31 cellular contexts compared by ENCODE assay signal in genomic region chr4:39802005-39802404, GRCh38.
"Had no signal": no experiment of that assay in that cellular context is flagged by ENCODE, and none has a peak within 500 bp of the region (broad histone marks: within the 10 kb centered on the region; RNA-seq: fewer than 3 reads in every experiment).

No MANE protein-coding gene starts in this region.

- H3K9me3 Mint-ChIP-seq: immature natural killer cell; natural killer cell treated with Interleukin-12 subunit alpha and Interleukin-12 subunit beta and Interleukin-15 and Interleukin-18, amount 100 ng/mL, for 72 hours; stimulated activated memory B cell treated with anti-CD40 and anti-IgM and Interleukin-4, amounts not matched to agents 10 μg/mL and 1 μg/mL and 100 μg/mL, for 72 hours; stimulated activated naive CD8-positive, alpha-beta T cell treated with anti-CD3 and anti-CD28 coated beads, Interleukin-15, amount 100 ng/mL, for 72 hours had no signal

- H3K27ac ChIP-seq: left lung, lower lobe of right lung, pancreas, prostate gland, sigmoid colon, tibial nerve, upper lobe of left lung had no signal

- H3K27ac Mint-ChIP-seq: immature natural killer cell; naive thymus-derived CD4-positive, alpha-beta T cell; natural killer cell treated with Interleukin-12 subunit alpha and Interleukin-12 subunit beta and Interleukin-15 and Interleukin-18, amount 100 ng/mL, for 72 hours; stimulated activated memory B cell treated with anti-CD40 and anti-IgM and Interleukin-4, amounts not matched to agents 10 μg/mL and 1 μg/mL and 100 μg/mL, for 72 hours had no signal

- H3K4me1 ChIP-seq: left lung, lower lobe of right lung, pancreas, prostate gland, sigmoid colon, tibial nerve, upper lobe of left lung had no signal

- ATAC-seq: left colon; left lung; lower lobe of right lung; mucosa of descending colon; naive thymus-derived CD4-positive, alpha-beta T cell; natural killer cell treated with Interleukin-12 subunit alpha and Interleukin-12 subunit beta and Interleukin-15 and Interleukin-18, amount 100 ng/mL, for 72 hours; pancreas; right cardiac atrium; stimulated activated memory B cell treated with anti-CD40 and anti-IgM and Interleukin-4, amounts not matched to agents 10 μg/mL and 1 μg/mL and 100 μg/mL, for 72 hours; stimulated activated naive CD8-positive, alpha-beta T cell treated with anti-CD3 and anti-CD28 coated beads, Interleukin-15, amount 100 ng/mL, for 72 hours had no signal

- H3K27me3 Mint-ChIP-seq: naive thymus-derived CD4-positive, alpha-beta T cell; stimulated activated memory B cell treated with anti-CD40 and anti-IgM and Interleukin-4, amounts not matched to agents 10 μg/mL and 1 μg/mL and 100 μg/mL, for 72 hours; stimulated activated naive CD8-positive, alpha-beta T cell treated with anti-CD3 and anti-CD28 coated beads, Interleukin-15, amount 100 ng/mL, for 72 hours had no signal

- H3K4me1 Mint-ChIP-seq: immature natural killer cell; naive thymus-derived CD4-positive, alpha-beta T cell; stimulated activated memory B cell treated with anti-CD40 and anti-IgM and Interleukin-4, amounts not matched to agents 10 μg/mL and 1 μg/mL and 100 μg/mL, for 72 hours; stimulated activated naive CD8-positive, alpha-beta T cell treated with anti-CD3 and anti-CD28 coated beads, Interleukin-15, amount 100 ng/mL, for 72 hours had no signal

- H3K9me3 ChIP-seq: left lung, lower lobe of right lung, mucosa of descending colon, pancreas, prostate gland, sigmoid colon, tibial nerve, upper lobe of left lung had no signal

- H3K36me3 Mint-ChIP-seq: immature natural killer cell; natural killer cell treated with Interleukin-12 subunit alpha and Interleukin-12 subunit beta and Interleukin-15 and Interleukin-18, amount 100 ng/mL, for 72 hours; stimulated activated memory B cell treated with anti-CD40 and anti-IgM and Interleukin-4, amounts not matched to agents 10 μg/mL and 1 μg/mL and 100 μg/mL, for 72 hours had no signal

- H3K36me3 ChIP-seq: left lung, lower lobe of right lung, pancreas, prostate gland, sigmoid colon, tibial nerve, upper lobe of left lung had no signal

- H3K4me2 ChIP-seq: smooth muscle cell had no signal

- DNase-seq: hypothalamus; immature natural killer cell; kidney; left colon; left lung; lower lobe of right lung; mammary epithelial cell; mesendoderm; midbrain; mucosa of descending colon; naive thymus-derived CD4-positive, alpha-beta T cell; pancreas; posterior cingulate gyrus; retina; right cardiac atrium; sigmoid colon; stimulated activated CD4-positive, alpha-beta T cell treated with anti-CD3 and anti-CD28 coated beads, Interleukin-1b, Interleukin-23, amount 100 ng/mL, for 48 hours; stimulated activated CD4-positive, alpha-beta T cell treated with anti-CD3 and anti-CD28 coated beads, Interleukin-2, amount 100 ng/mL, for 48 hours; stimulated activated CD4-positive, alpha-beta T cell treated with anti-CD3 and anti-CD28 coated beads, Interleukin-4, amount 100 ng/mL, for 4 hours; stimulated activated CD8-positive, alpha-beta memory T cell treated with anti-CD3 and anti-CD28 coated beads, Interleukin-4, amount 100 ng/mL, for 48 hours; stimulated activated naive CD4-positive, alpha-beta T cell treated with Interleukin-2 at 50 U/mL for 16 hours; stimulated activated naive CD8-positive, alpha-beta T cell treated with anti-CD3 and anti-CD28 coated beads, Interleukin-15, amount 100 ng/mL, for 72 hours; substantia nigra; upper lobe of left lung had no signal

- H3K4me3 Mint-ChIP-seq: immature natural killer cell; naive thymus-derived CD4-positive, alpha-beta T cell; natural killer cell treated with Interleukin-12 subunit alpha and Interleukin-12 subunit beta and Interleukin-15 and Interleukin-18, amount 100 ng/mL, for 72 hours; stimulated activated memory B cell treated with anti-CD40 and anti-IgM and Interleukin-4, amounts not matched to agents 10 μg/mL and 1 μg/mL and 100 μg/mL, for 72 hours; stimulated activated naive CD8-positive, alpha-beta T cell treated with anti-CD3 and anti-CD28 coated beads, Interleukin-15, amount 100 ng/mL, for 72 hours had no signal

- FAIRE-seq: islet of Langerhans, kidney, pancreas, urothelium cell line had no signal

- H3K27me3 ChIP-seq: left lung, pancreas, sigmoid colon, tibial nerve, upper lobe of left lung had no signal

- H3K4me3 ChIP-seq: left lung, lower lobe of right lung, mucosa of descending colon, pancreas, prostate gland, sigmoid colon, smooth muscle cell, tibial nerve, upper lobe of left lung had no signal
